In the genomic region with DNA sequence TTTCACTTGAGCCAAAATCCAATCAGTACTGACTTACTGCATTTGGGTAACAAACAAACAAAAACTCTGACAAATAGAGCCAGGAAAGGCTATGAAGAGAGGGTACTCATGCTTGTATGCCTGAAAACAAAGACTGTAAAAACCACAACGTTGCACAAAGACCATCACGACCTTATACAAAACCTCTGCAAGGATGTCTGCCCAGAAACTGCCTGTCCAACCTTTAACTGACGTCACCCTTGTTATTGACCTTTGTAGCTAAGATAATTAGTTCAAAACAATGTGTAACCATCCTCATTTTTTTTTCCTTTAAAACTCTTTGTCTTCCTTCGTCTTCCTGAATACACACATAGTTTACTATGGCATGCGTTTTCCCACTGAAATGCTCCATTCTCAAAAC, we compare ENCODE assay signal across 8 cellular contexts. TPM values are rescaled to one million over a fixed set of nuclear protein-coding genes. Genes with fewer than 3 reads are reported as not detected.
A peak's percentile ranks its signal among the peaks of the same experiment; 100 is the strongest.
DNase-seq lines count a peak whose midpoint lies in the region; ATAC-seq and TF ChIP-seq lines count a peak whose summit lies in the region.

No MANE protein-coding gene starts in this region.

- in situ Hi-C loops in gastrocnemius medialis (cut with MboI; ENCODE audit: low sequenced_read_pairs in 4 of 4): loop anchor here in 1 of 4 donors (25.0 kb wide), 1 partner anchor 372 kb away; no protein-coding TSS in a partner anchor

- DNase-seq in NCI-H146 (lab: John Stamatoyannopoulos, UW) (peak; percentile 5), NCI-H146 treated with DMSO at 0.1 percent for 48 hours (lab: John Stamatoyannopoulos, UW; ENCODE audit: unreplicated experiment) (no peak), SJSA1 (ENCODE audit: low read depth in 1 of 2, low spot score in 2 of 2) (no peak), fibroblast of gingiva (ENCODE audit: low read depth) (peak; percentile 30), gastrocnemius medialis (no peak), foreskin melanocyte (no peak), inferior parietal cortex (ENCODE audit: extremely low spot score) (no peak)

- no peaks in the 10 kb centered on the region for H3K9me3 ChIP-seq in SJSA1 (replicated peaks)
- no peaks in the 10 kb centered on the region for H3K9me3 ChIP-seq in gastrocnemius medialis

- H3K27ac ChIP-seq in SJSA1 (peak overlapping the region; percentile 93), gastrocnemius medialis (peak overlapping the region; percentile 93 to 99 (median 98))

- ATAC-seq in gastrocnemius medialis (no peak), GM19324 (IDR thresholded peaks at IDR 0.05; ENCODE audit: low FRiP score, unreplicated experiment) (no peak)

- H3K4me3 ChIP-seq in SJSA1 (no peak overlapping the region), gastrocnemius medialis (no peak overlapping the region)

- TF ChIP-seq POLR2A in gastrocnemius medialis (IDR thresholded peaks at IDR 0.05): no peak

- TF ChIP-seq CTCF in gastrocnemius medialis (IDR thresholded peaks at IDR 0.05 in 4 of 5, conservative IDR thresholded peaks at IDR 0.05 in 1 of 5): no peak

- peaks cover 18% of the 10 kb centered on the region for H3K36me3 ChIP-seq in SJSA1
- H3K36me3 ChIP-seq in gastrocnemius medialis: peaks cover 0 to 5% of the 10 kb centered on the region in 2 donors

- H3K27me3 ChIP-seq in SJSA1 (replicated peaks) (no peaks in the 10 kb centered on the region), gastrocnemius medialis (no peaks in the 10 kb centered on the region)

- intact Hi-C loops in gastrocnemius medialis (cut with DNase I; ENCODE audit: low total_unique reads): loop anchor here (1.0 to 10.0 kb wide), 4 partner anchors 17 to 191 kb away; partner anchors contain the start of gene TMEM126B

- H3K4me1 ChIP-seq in SJSA1 (replicated peaks) (peaks cover 9% of the 10 kb centered on the region; the same call in 1 of the 2 replicates), gastrocnemius medialis (peaks cover 26 to 33% of the 10 kb centered on the region in 2 donors)

RNA-seq across cellular contexts. Expression of gene CREBZF, which starts 0.8 kb away (rescaled TPM):
- total RNA-seq in SJSA1 (2014; rRNA removed; shearing (Covaris generic)): 15.2 and 24.6 TPM in 2 replicates
- total RNA-seq in gastrocnemius medialis: 10 to 100 TPM; 15.3 to 52.3 (median 16.4) TPM

RNA-seq across cellular contexts. Expression of gene TMEM126A, which starts 18.0 kb away (rescaled TPM):
- 30.6 and 52.5 TPM in 2 replicates for total RNA-seq in SJSA1 (2014; rRNA removed; shearing (Covaris generic))
- 10 to 100 TPM; 23.9 to 46.8 (median 35.3) TPM for total RNA-seq in gastrocnemius medialis

RNA-seq across cellular contexts. Expression of gene CCDC89, which starts 20.2 kb away (rescaled TPM):
- 0.26 TPM in 1 of 2 replicates, not detected in the other for total RNA-seq in SJSA1 (2014; rRNA removed; shearing (Covaris generic))
- total RNA-seq in gastrocnemius medialis: under 1 TPM in 1 of 4 donors, not detected in 3; 0.29 TPM

RNA-seq across cellular contexts. Expression of gene TMEM126B, which starts 37.4 kb away (rescaled TPM):
- 32.5 and 37.0 TPM in 2 replicates for total RNA-seq in SJSA1 (2014; rRNA removed; shearing (Covaris generic))
- 10 to 100 TPM; 13.6 to 38.6 (median 28.6) TPM for total RNA-seq in gastrocnemius medialis

RNA-seq across cellular contexts. Expression of gene DLG2, which starts 38.6 kb away (rescaled TPM):
- 0.13 TPM in 1 of 2 replicates, not detected in the other for total RNA-seq in SJSA1 (2014; rRNA removed; shearing (Covaris generic))
- total RNA-seq in gastrocnemius medialis: 1 to 10 TPM; 1.3 to 4.7 (median 2.4) TPM

Comparison
In these comparisons a context has a peak if more than half of its experiments do, and no peak if none do; other contexts are left out.
1. DNase-seq: peak in NCI-H146 (single experiment) and fibroblast of gingiva (single experiment); none in NCI-H146 treated with DMSO at 0.1 percent for 48 hours (single experiment), SJSA1 (0 of 2), gastrocnemius medialis (0 of 2), foreskin melanocyte (single experiment) and inferior parietal cortex (single experiment).